Comparison of ENCODE assay signal across 1 cellular context in genomic region chr12:3636328-3636727, GRCh38.
TF ChIP-seq lines count a peak whose summit lies in the region.

No MANE protein-coding gene starts in this region.

TF ChIP-seq in SK-N-SH, 30 proteins besides CTCF, POLR2A, EP300 and RAD21 (continued from another document):
- TF ChIP-seq GATA2 (CRISPR knock-in tag; IDR thresholded peaks at IDR 0.05) (no peak), TEAD4 (IDR thresholded peaks at IDR 0.05; ENCODE audit: borderline replicate concordance, insufficient read depth) (no peak), ELF1 (IDR thresholded peaks at IDR 0.05) (no peak), NRF1 (IDR thresholded peaks at IDR 0.05; ENCODE audit: low read depth, low read length) (no peak), MXI1 (IDR thresholded peaks at IDR 0.05; ENCODE audit: low read depth, low read length) (no peak), POLR2AphosphoS5 (IDR thresholded peaks at IDR 0.05; ENCODE audit: low read depth, low read length) (no peak), RCOR1 (IDR thresholded peaks at IDR 0.05; ENCODE audit: low read length) (no peak), IRF3 (IDR thresholded peaks at IDR 0.05; ENCODE audit: low read depth, low read length) (no peak), TCF12 (IDR thresholded peaks at IDR 0.05) (peak; percentile 75), USF1 (IDR thresholded peaks at IDR 0.05; ENCODE audit: borderline replicate concordance, low read depth) (no peak), PBX3 (IDR thresholded peaks at IDR 0.05) (peak; percentile 66), FOXJ3 (CRISPR knock-in tag; IDR thresholded peaks at IDR 0.05) (no peak), NFIC (IDR thresholded peaks at IDR 0.05; ENCODE audit: borderline replicate concordance) (no peak), USF2 (IDR thresholded peaks at IDR 0.05; ENCODE audit: borderline replicate concordance, low read depth, low read length) (no peak), JUND (IDR thresholded peaks at IDR 0.05) (peak; percentile 63), CHD2 (IDR thresholded peaks at IDR 0.05; ENCODE audit: low read length, partially characterized antibody) (no peak), EZH2phosphoT487 (IDR thresholded peaks at IDR 0.05; ENCODE audit: borderline replicate concordance, low read depth) (no peak), GABPA (IDR thresholded peaks at IDR 0.05; ENCODE audit: low read depth) (no peak), FOXM1 (IDR thresholded peaks at IDR 0.05; ENCODE audit: low read depth) (no peak)
